1 cellular context compared by ENCODE assay signal in genomic region chr14:103540816-103541493, GRCh38.
TF ChIP-seq lines count a peak whose summit lies in the region.

No MANE protein-coding gene starts in this region.

TF ChIP-seq in HEK293, 187 proteins besides CTCF, POLR2A, EP300 and RAD21:
- no peak for TF ChIP-seq PATZ1 (tag by site-specific recombination; IDR thresholded peaks at IDR 0.05)
- TF ChIP-seq GLIS2 (tag by site-specific recombination; IDR thresholded peaks at IDR 0.05): 0 out of 2 replicates have a peak, but pooled peaks have one; percentile 16
- 0 out of 2 replicates have a peak, but pooled peaks have one; percentile 0 for TF ChIP-seq ZNF600 (tag by site-specific recombination; IDR thresholded peaks at IDR 0.05)
